ENCODE assay signal across 21 cellular contexts in genomic region chr15:59131955-59132562, GRCh38.
"Had no signal": no experiment of that assay in that cellular context is flagged by ENCODE, and none has a peak within 500 bp of the region (broad histone marks: within the 10 kb centered on the region; RNA-seq: fewer than 3 reads in every experiment).

No MANE protein-coding gene starts in this region.

- DNase-seq: cerebellar nuclear complex; cortex of kidney; effector memory CD4-positive, alpha-beta T cell; esophagus squamous epithelium; foreskin fibroblast; glutamatergic neuron; islet precursor cell; left ventricle myocardium inferior; lower lobe of right lung; midbrain; naive thymus-derived CD8-positive, alpha-beta T cell; stimulated activated CD4-positive, alpha-beta T cell treated with anti-CD3 and anti-CD28 coated beads, Interleukin-2, amount 100 ng/mL, for 24 hours; stimulated activated CD4-positive, alpha-beta T cell treated with anti-CD3 and anti-CD28 coated beads, Interleukin-4, amount 100 ng/mL, for 4 hours; stimulated activated naive B cell treated with anti-CD40 and anti-IgM and Interleukin-4, amounts not matched to agents 10 μg/mL and 1 μg/mL and 100 μg/mL, for 72 hours; stimulated activated naive CD8-positive, alpha-beta T cell treated with anti-CD3 and anti-CD28 coated beads, Interleukin-15, amount 100 ng/mL, for 72 hours; testis had no signal

- ATAC-seq: gastroesophageal sphincter; lower lobe of right lung; naive thymus-derived CD8-positive, alpha-beta T cell; sciatic nerve; stimulated activated naive B cell treated with anti-CD40 and anti-IgM and Interleukin-4, amounts not matched to agents 10 μg/mL and 1 μg/mL and 100 μg/mL, for 72 hours; stimulated activated naive CD8-positive, alpha-beta T cell treated with anti-CD3 and anti-CD28 coated beads, Interleukin-15, amount 100 ng/mL, for 72 hours had no signal

- H3K4me1 ChIP-seq: esophagus squamous epithelium, gastroesophageal sphincter, left ventricle myocardium inferior, lower lobe of right lung, testis, tibial nerve had no signal

- H3K4me3 ChIP-seq: esophagus squamous epithelium, gastroesophageal sphincter, left ventricle myocardium inferior, lower lobe of right lung, testis, tibial nerve had no signal

- H3K27me3 Mint-ChIP-seq: memory B cell; naive thymus-derived CD8-positive, alpha-beta T cell; stimulated activated naive B cell treated with anti-CD40 and anti-IgM and Interleukin-4, amounts not matched to agents 10 μg/mL and 1 μg/mL and 100 μg/mL, for 72 hours; stimulated activated naive CD8-positive, alpha-beta T cell treated with anti-CD3 and anti-CD28 coated beads, Interleukin-15, amount 100 ng/mL, for 72 hours had no signal

- H3K4me3 Mint-ChIP-seq: memory B cell; naive thymus-derived CD8-positive, alpha-beta T cell; stimulated activated naive B cell treated with anti-CD40 and anti-IgM and Interleukin-4, amounts not matched to agents 10 μg/mL and 1 μg/mL and 100 μg/mL, for 72 hours; stimulated activated naive CD8-positive, alpha-beta T cell treated with anti-CD3 and anti-CD28 coated beads, Interleukin-15, amount 100 ng/mL, for 72 hours had no signal

- H3K9me3 ChIP-seq: lower lobe of right lung, neutrophil, testis had no signal

- H3K27ac ChIP-seq: esophagus squamous epithelium, gastroesophageal sphincter, left ventricle myocardium inferior, lower lobe of right lung, neutrophil, testis, tibial nerve had no signal

- H3K27ac Mint-ChIP-seq: memory B cell; naive thymus-derived CD8-positive, alpha-beta T cell; stimulated activated naive CD8-positive, alpha-beta T cell treated with anti-CD3 and anti-CD28 coated beads, Interleukin-15, amount 100 ng/mL, for 72 hours had no signal

- H3K27me3 ChIP-seq: esophagus squamous epithelium, gastroesophageal sphincter, neutrophil, testis, tibial nerve had no signal
